ENCODE assay signal across 24 cellular contexts in the genomic region with DNA sequence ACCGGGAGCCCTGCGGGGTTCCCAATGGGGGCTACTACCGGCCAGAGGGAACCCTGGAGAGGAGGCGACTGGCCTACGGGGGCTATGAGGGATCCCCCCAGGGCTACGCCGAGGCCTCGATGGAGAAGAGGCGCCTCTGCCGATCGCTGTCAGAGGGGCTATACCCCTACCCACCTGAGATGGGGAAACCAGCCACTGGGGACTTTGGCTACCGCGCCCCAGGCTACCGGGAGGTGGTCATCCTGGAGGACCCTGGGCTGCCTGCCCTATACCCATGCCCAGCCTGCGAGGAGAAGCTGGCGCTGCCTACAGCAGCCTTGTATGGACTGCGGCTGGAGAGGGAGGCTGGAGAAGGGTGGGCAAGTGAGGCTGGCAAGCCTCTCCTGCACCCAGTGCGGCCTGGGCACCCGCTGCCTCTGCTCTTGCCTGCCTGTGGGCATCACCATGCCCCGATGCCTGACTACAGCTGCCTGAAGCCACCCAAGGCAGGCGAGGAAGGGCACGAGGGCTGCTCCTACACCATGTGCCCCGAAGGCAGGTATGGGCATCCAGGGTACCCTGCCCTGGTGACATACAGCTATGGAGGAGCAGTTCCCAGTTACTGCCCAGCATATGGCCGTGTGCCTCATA. TPM values are rescaled to one million over a fixed set of nuclear protein-coding genes. Genes with fewer than 3 reads are reported as not detected.
A peak's percentile ranks its signal among the peaks of the same experiment; 100 is the strongest.
DNase-seq lines count a peak whose midpoint lies in the region; ATAC-seq and TF ChIP-seq lines count a peak whose summit lies in the region.
"Had no signal": no experiment of that assay in that cellular context is flagged by ENCODE, and none has a peak within 500 bp of the region (broad histone marks: within the 10 kb centered on the region; RNA-seq: fewer than 3 reads in every experiment).

No MANE protein-coding gene starts in this region.

- no peak overlapping the region for H3K4me3 ChIP-seq in psoas muscle
- no peak overlapping the region for H3K4me3 ChIP-seq in sigmoid colon

- no peak for TF ChIP-seq POLR2A in sigmoid colon (IDR thresholded peaks at IDR 0.05)

- WGBS in psoas muscle, 3 donors: 88 to 93% (median 89%) methylated on average over 21 to 24 of the region's 24 CpGs
- WGBS in sigmoid colon, 2 donors: 87 to 92% methylated on average over 24 of the region's 24 CpGs

- H3K27me3 ChIP-seq in psoas muscle (ENCODE audit: insufficient read depth in 3 of 3, low read length in 2 of 3) (no peaks in the 10 kb centered on the region), sigmoid colon (no peaks in the 10 kb centered on the region)

- H3K9me3 ChIP-seq in psoas muscle (no peaks in the 10 kb centered on the region), sigmoid colon (no peaks in the 10 kb centered on the region)

- H3K27ac Mint-ChIP-seq in stimulated activated naive CD8-positive, alpha-beta T cell treated with anti-CD3 and anti-CD28 coated beads, Interleukin-15, amount 100 ng/mL, for 72 hours: peak overlapping the region in 1 of 2 donors; percentile 51
- H3K27ac Mint-ChIP-seq: activated naive CD8-positive, alpha-beta T cell treated with anti-CD3 and anti-CD28 coated beads for 36 hours; activated T-helper 1 cell treated with anti-CD3 and anti-CD28 coated beads, Interleukin-12 subunit alpha, Interleukin-12 subunit beta, Interleukin-2, Interleukin-4 antibody, amounts not matched to agents 30 ng/mL and 10 ng/mL and 1 ng/mL, durations not matched to agents 14 hours and 24 hours and 36 hours; mesothelial cell of epicardium; natural killer cell treated with Interleukin-12 subunit alpha and Interleukin-12 subunit beta and Interleukin-15 and Interleukin-18, amount 100 ng/mL, for 72 hours; T-cell had no signal

- no peak for DNase-seq in stimulated activated naive CD8-positive, alpha-beta T cell treated with anti-CD3 and anti-CD28 coated beads, Interleukin-15, amount 100 ng/mL, for 72 hours
- no peak for DNase-seq in stimulated activated naive CD8-positive, alpha-beta T cell treated with anti-CD3 and anti-CD28 coated beads, Interleukin-15, Interleukin-2, amounts not matched to agents 100 U/mL and 50 U/mL, for 24 hours
- no peak for DNase-seq in left lobe of liver (ENCODE audit: low spot score)
- peak; percentile 21 to 64 for DNase-seq in psoas muscle
- DNase-seq in amniotic stem cell (lab: John Stamatoyannopoulos, UW): no peak
- DNase-seq in sigmoid colon: no peak
- DNase-seq in NCI-H1417 (lab: John Stamatoyannopoulos, UW): no peak
- DNase-seq: activated naive CD8-positive, alpha-beta T cell treated with anti-CD3 and anti-CD28 coated beads for 36 hours; C1 segment of cervical spinal cord; IMR-90; MM.1S; NCI-H1436 treated with DMSO at 0.1 percent for 48 hours; NCI-H2171; SIG-M5; stimulated activated CD4-positive, alpha-beta T cell treated with anti-CD3 and anti-CD28 coated beads, Interleukin-4, amount 100 ng/mL, for 4 hours; T-cell had no signal

- H3K4me1 Mint-ChIP-seq in stimulated activated naive CD8-positive, alpha-beta T cell treated with anti-CD3 and anti-CD28 coated beads, Interleukin-15, amount 100 ng/mL, for 72 hours: no peaks in the 10 kb centered on the region
- H3K4me1 Mint-ChIP-seq: activated naive CD8-positive, alpha-beta T cell treated with anti-CD3 and anti-CD28 coated beads for 36 hours had no signal

- no peak overlapping the region for H3K4me3 Mint-ChIP-seq in stimulated activated naive CD8-positive, alpha-beta T cell treated with anti-CD3 and anti-CD28 coated beads, Interleukin-15, amount 100 ng/mL, for 72 hours
- H3K4me3 Mint-ChIP-seq: activated naive CD8-positive, alpha-beta T cell treated with anti-CD3 and anti-CD28 coated beads for 36 hours; activated T-helper 1 cell treated with anti-CD3 and anti-CD28 coated beads, Interleukin-12 subunit alpha, Interleukin-12 subunit beta, Interleukin-2, Interleukin-4 antibody, amounts not matched to agents 30 ng/mL and 10 ng/mL and 1 ng/mL, durations not matched to agents 14 hours and 24 hours and 36 hours; mesothelial cell of epicardium; natural killer cell treated with Interleukin-12 subunit alpha and Interleukin-12 subunit beta and Interleukin-15 and Interleukin-18, amount 100 ng/mL, for 72 hours; T-cell had no signal

- ATAC-seq in stimulated activated naive CD8-positive, alpha-beta T cell treated with anti-CD3 and anti-CD28 coated beads, Interleukin-15, amount 100 ng/mL, for 72 hours: peak; percentile 10
- ATAC-seq in stimulated activated naive CD8-positive, alpha-beta T cell treated with anti-CD3 and anti-CD28 coated beads, Interleukin-15, Interleukin-2, amounts not matched to agents 100 U/mL and 50 U/mL, for 24 hours: no peak
- peak; percentile 0 for ATAC-seq in left lobe of liver
- no peak for ATAC-seq in psoas muscle
- ATAC-seq in HG02798 (IDR thresholded peaks at IDR 0.05; ENCODE audit: poor library complexity, unreplicated experiment): no peak
- ATAC-seq: natural killer cell treated with Interleukin-12 subunit alpha and Interleukin-12 subunit beta and Interleukin-15 and Interleukin-18, amount 100 ng/mL, for 72 hours; T-cell had no signal

- TF ChIP-seq CTCF in psoas muscle (IDR thresholded peaks at IDR 0.05) (no peak), sigmoid colon (IDR thresholded peaks at IDR 0.05) (no peak)

- H3K9me3 Mint-ChIP-seq in stimulated activated naive CD8-positive, alpha-beta T cell treated with anti-CD3 and anti-CD28 coated beads, Interleukin-15, amount 100 ng/mL, for 72 hours: no peaks in the 10 kb centered on the region
- H3K9me3 Mint-ChIP-seq: activated naive CD8-positive, alpha-beta T cell treated with anti-CD3 and anti-CD28 coated beads for 36 hours; activated T-helper 1 cell treated with anti-CD3 and anti-CD28 coated beads, Interleukin-12 subunit alpha, Interleukin-12 subunit beta, Interleukin-2, Interleukin-4 antibody, amounts not matched to agents 30 ng/mL and 10 ng/mL and 1 ng/mL, durations not matched to agents 14 hours and 24 hours and 36 hours; mesothelial cell of epicardium; natural killer cell treated with Interleukin-12 subunit alpha and Interleukin-12 subunit beta and Interleukin-15 and Interleukin-18, amount 100 ng/mL, for 72 hours; T-cell had no signal

- H3K27me3 Mint-ChIP-seq in stimulated activated naive CD8-positive, alpha-beta T cell treated with anti-CD3 and anti-CD28 coated beads, Interleukin-15, amount 100 ng/mL, for 72 hours: peaks cover 7% of the 10 kb centered on the region
- H3K27me3 Mint-ChIP-seq: activated naive CD8-positive, alpha-beta T cell treated with anti-CD3 and anti-CD28 coated beads for 36 hours; natural killer cell treated with Interleukin-12 subunit alpha and Interleukin-12 subunit beta and Interleukin-15 and Interleukin-18, amount 100 ng/mL, for 72 hours had no signal

- TF ChIP-seq EP300 in sigmoid colon (IDR thresholded peaks at IDR 0.05): no peak

- intact Hi-C loops in psoas muscle (cut with DNase I): no loop called here
- intact Hi-C loops in sigmoid colon (cut with DNase I): no loop called here

- peak overlapping the region; percentile 24 for H3K27ac ChIP-seq in psoas muscle
- peak overlapping the region in 2 of 4 donors; percentile 16 to 53 for H3K27ac ChIP-seq in sigmoid colon
- H3K27ac ChIP-seq: HL-60 had no signal

- H3K4me1 ChIP-seq in psoas muscle: peaks cover 27% of the 10 kb centered on the region
- peaks cover 0 to 63% (median 51%) of the 10 kb centered on the region in 4 donors for H3K4me1 ChIP-seq in sigmoid colon

- H3K36me3 ChIP-seq in psoas muscle (ENCODE audit: insufficient read depth in 1 of 2, low read depth in 1 of 2): peaks cover 0 to 97% of the 10 kb centered on the region in 2 donors
- peaks cover 0 to 93% (median 13%) of the 10 kb centered on the region in 4 donors for H3K36me3 ChIP-seq in sigmoid colon

RNA-seq across cellular contexts. Expression of gene TNS2, which starts 9.7 kb away (rescaled TPM):
- total RNA-seq in left lobe of liver (146 TPM), psoas muscle (100 to 1,000 TPM in 1 of 4 donors, 10 to 100 TPM in 3; 39.4 to 132 (median 70.7) TPM), sigmoid colon (100 to 1,000 TPM; 109 to 117 (median 113) TPM)
- polyA plus RNA-seq in psoas muscle (10 to 100 TPM; 37.7 to 48.9 (median 47.1) TPM), sigmoid colon (10 to 100 TPM; 12.5 to 60.1 (median 47.4) TPM)

RNA-seq across cellular contexts. Expression of gene SPRYD3, which starts 19.6 kb away (rescaled TPM):
- 16.2 TPM for total RNA-seq in left lobe of liver
- total RNA-seq in psoas muscle: 10 to 100 TPM; 19.7 to 22.6 (median 21.7) TPM
- polyA plus RNA-seq in psoas muscle: 10 to 100 TPM; 16.5 to 49.1 (median 34.2) TPM
- total RNA-seq in sigmoid colon: 10 to 100 TPM; 31.9 to 41.4 (median 35.7) TPM
- 10 to 100 TPM; 20.1 to 33.4 (median 27.0) TPM for polyA plus RNA-seq in sigmoid colon

RNA-seq across cellular contexts. Expression of gene IGFBP6, which starts 37.9 kb away (rescaled TPM):
- total RNA-seq in left lobe of liver (5.2 TPM), psoas muscle (10 to 100 TPM in 3 of 4 donors, 1 to 10 TPM in 1; 6.4 to 21.3 (median 18.1) TPM), sigmoid colon (100 to 1,000 TPM; 127 to 444 (median 384) TPM)
- polyA plus RNA-seq in psoas muscle (10 to 100 TPM; 23.9 to 27.0 (median 25.5) TPM), sigmoid colon (100 to 1,000 TPM in 1 of 3 donors, 10 to 100 TPM in 1, 1 to 10 TPM in 1; 3.0 to 133 (median 35.9) TPM)
- total RNA-seq: activated T-helper 1 cell treated with anti-CD3 and anti-CD28 coated beads, Interleukin-12 subunit alpha, Interleukin-12 subunit beta, Interleukin-2, Interleukin-4 antibody, amounts not matched to agents 30 ng/mL and 10 ng/mL and 1 ng/mL, durations not matched to agents 14 hours and 24 hours and 36 hours; natural killer cell treated with Interleukin-12 subunit alpha and Interleukin-12 subunit beta and Interleukin-15 and Interleukin-18, amount 100 ng/mL, for 72 hours had no signal

RNA-seq across cellular contexts. Expression of gene SOAT2, which starts 43.7 kb away (rescaled TPM):
- total RNA-seq in left lobe of liver (0.25 TPM), psoas muscle (not detected), sigmoid colon (under 1 TPM in 2 of 4 donors, not detected in 2; 0.41 to 0.55 TPM)
- polyA plus RNA-seq in psoas muscle (under 1 TPM; 0.05 to 0.07 (median 0.07) TPM), sigmoid colon (under 1 TPM in 1 of 3 donors, not detected in 2; 0.09 TPM)
- total RNA-seq: activated T-helper 1 cell treated with anti-CD3 and anti-CD28 coated beads, Interleukin-12 subunit alpha, Interleukin-12 subunit beta, Interleukin-2, Interleukin-4 antibody, amounts not matched to agents 30 ng/mL and 10 ng/mL and 1 ng/mL, durations not matched to agents 14 hours and 24 hours and 36 hours; dermis microvascular lymphatic vessel endothelial cell; G401; kidney epithelial cell had no signal

RNA-seq across cellular contexts. Expression of gene EIF4B, which starts 53.3 kb away (rescaled TPM):
- 184 TPM for total RNA-seq in left lobe of liver
- 100 to 1,000 TPM; 565 to 669 (median 617) TPM for total RNA-seq in psoas muscle
- 100 to 1,000 TPM; 150 to 304 (median 207) TPM for polyA plus RNA-seq in psoas muscle
- 100 to 1,000 TPM; 475 to 575 (median 524) TPM for total RNA-seq in sigmoid colon
- polyA plus RNA-seq in sigmoid colon: 100 to 1,000 TPM; 136 to 233 (median 218) TPM

Comparison
In these comparisons a context has a peak if more than half of its experiments do, and no peak if none do; other contexts are left out.
1. ATAC-seq: peak in stimulated activated naive CD8-positive, alpha-beta T cell treated with anti-CD3 and anti-CD28 coated beads, Interleukin-15, amount 100 ng/mL, for 72 hours (single experiment) and left lobe of liver (single experiment); none in stimulated activated naive CD8-positive, alpha-beta T cell treated with anti-CD3 and anti-CD28 coated beads, Interleukin-15, Interleukin-2, amounts not matched to agents 100 U/mL and 50 U/mL, for 24 hours (single experiment), psoas muscle (0 of 4) and HG02798 (single experiment).
2. DNase-seq: peak in psoas muscle (2 of 2); none in stimulated activated naive CD8-positive, alpha-beta T cell treated with anti-CD3 and anti-CD28 coated beads, Interleukin-15, amount 100 ng/mL, for 72 hours (0 of 2), stimulated activated naive CD8-positive, alpha-beta T cell treated with anti-CD3 and anti-CD28 coated beads, Interleukin-15, Interleukin-2, amounts not matched to agents 100 U/mL and 50 U/mL, for 24 hours (single experiment), left lobe of liver (single experiment), amniotic stem cell (single experiment), sigmoid colon (single experiment) and NCI-H1417 (0 of 3).
3. RNA of gene IGFBP6, which starts 37.9 kb away (total RNA-seq): 127 to 444 TPM in sigmoid colon; 6.4 to 21.3 TPM in psoas muscle and 5.2 TPM in left lobe of liver (single experiment); every median in the first group is over 4 times any median in the second.